ENCODE assay signal across 8 cellular contexts in genomic region chr6:18264338-18265098, GRCh38. TPM values are rescaled to one million over a fixed set of nuclear protein-coding genes. Genes with fewer than 3 reads are reported as not detected.
A peak's percentile ranks its signal among the peaks of the same experiment; 100 is the strongest.
DNase-seq lines count a peak whose midpoint lies in the region; ATAC-seq, FAIRE-seq and TF ChIP-seq lines count a peak whose summit lies in the region.

TSS of gene DEK (minus strand) at chr6:18264530. CDS start at chr6:18263987, 543 bp downstream.

- WGBS in prostate gland, result under 1% methylated on average over 50 of the region's 102 CpGs

- peaks cover 43% of the 10 kb centered on the region for H3K4me1 Mint-ChIP-seq in T-helper 1 cell treated with Interleukin-12 subunit alpha and Interleukin-12 subunit beta and Interleukin-4 antibody, amounts not matched to agents 30 μg/mL and 1 μg/mL, for 36 hours (ENCODE audit: low read depth)

- H3K27ac Mint-ChIP-seq in T-helper 1 cell treated with Interleukin-12 subunit alpha and Interleukin-12 subunit beta and Interleukin-4 antibody, amounts not matched to agents 30 μg/mL and 1 μg/mL, for 36 hours, result peak within 1 kb of the TSS; percentile 91

- TF ChIP-seq CTCF in left ventricle myocardium inferior (IDR thresholded peaks at IDR 0.05; ENCODE audit: borderline replicate concordance) (peak; percentile 74), prostate gland (IDR thresholded peaks at IDR 0.05) (peak in 3 of 4 experiments; percentile 39 to 71 (median 67)), upper lobe of right lung (IDR thresholded peaks at IDR 0.05) (peak; percentile 52)

- H3K9me3 ChIP-seq in left ventricle myocardium inferior (replicated peaks) (no peaks in the 10 kb centered on the region), prostate gland (no peaks in the 10 kb centered on the region), upper lobe of right lung (no peaks in the 10 kb centered on the region)

- TF ChIP-seq POLR2A in GM12891 (IDR thresholded peaks at IDR 0.05; ENCODE audit: low read depth, low read length) (no peak; the same call in 1 of the 2 replicates), prostate gland (IDR thresholded peaks at IDR 0.05) (peak; percentile 47)

- FAIRE-seq in GM12891 (lab: Jason Lieb, UNC), result peak; percentile 33

- no peaks in the 10 kb centered on the region for H3K27me3 Mint-ChIP-seq in T-helper 1 cell treated with Interleukin-12 subunit alpha and Interleukin-12 subunit beta and Interleukin-4 antibody, amounts not matched to agents 30 μg/mL and 1 μg/mL, for 36 hours (ENCODE audit: low read depth)

- H3K36me3 ChIP-seq in left ventricle myocardium inferior (no peaks in the 10 kb centered on the region), prostate gland (no peaks in the 10 kb centered on the region), upper lobe of right lung (no peaks in the 10 kb centered on the region)

- DNase-seq in GM12891 (ENCODE audit: insufficient read length, low spot score) (peak; percentile 57), NCI-H146 (lab: John Stamatoyannopoulos, UW) (peak; percentile 91), amniotic epithelial cell (ENCODE audit: low read depth) (peak; percentile 78), left ventricle myocardium inferior (peak; percentile 90), prostate gland (ENCODE audit: low spot score) (peak; percentile 85), upper lobe of right lung (peak; percentile 92)

- peak within 1 kb of the TSS; percentile 97 for H3K4me3 Mint-ChIP-seq in T-helper 1 cell treated with Interleukin-12 subunit alpha and Interleukin-12 subunit beta and Interleukin-4 antibody, amounts not matched to agents 30 μg/mL and 1 μg/mL, for 36 hours

- H3K4me1 ChIP-seq in left ventricle myocardium inferior, result peaks cover 51% of the 10 kb centered on the region
- H3K4me1 ChIP-seq in prostate gland (replicated peaks), result no peaks in the 10 kb centered on the region
- peaks cover 15% of the 10 kb centered on the region for H3K4me1 ChIP-seq in upper lobe of right lung

- H3K27me3 ChIP-seq in left ventricle myocardium inferior (ENCODE audit: low read depth) (no peaks in the 10 kb centered on the region), prostate gland (replicated peaks; ENCODE audit: insufficient read depth) (no peaks in the 10 kb centered on the region), upper lobe of right lung (no peaks in the 10 kb centered on the region)

- H3K36me3 Mint-ChIP-seq in T-helper 1 cell treated with Interleukin-12 subunit alpha and Interleukin-12 subunit beta and Interleukin-4 antibody, amounts not matched to agents 30 μg/mL and 1 μg/mL, for 36 hours (ENCODE audit: low read depth), result peaks cover 28% of the 10 kb centered on the region

- no peaks in the 10 kb centered on the region for H3K9me3 Mint-ChIP-seq in T-helper 1 cell treated with Interleukin-12 subunit alpha and Interleukin-12 subunit beta and Interleukin-4 antibody, amounts not matched to agents 30 μg/mL and 1 μg/mL, for 36 hours

- H3K4me3 ChIP-seq in left ventricle myocardium inferior, result peak within 1 kb of the TSS; percentile 89
- peak within 1 kb of the TSS; percentile 81 to 85 for H3K4me3 ChIP-seq in prostate gland
- H3K4me3 ChIP-seq in upper lobe of right lung, result peak within 1 kb of the TSS; percentile 90

- ATAC-seq in HG02840 (IDR thresholded peaks at IDR 0.05; ENCODE audit: low FRiP score, unreplicated experiment), result peak; percentile 37
- ATAC-seq in upper lobe of right lung, result peak; percentile 89

- H3K27ac ChIP-seq in left ventricle myocardium inferior (replicated peaks), result peak within 1 kb of the TSS; percentile 95
- peak within 1 kb of the TSS; percentile 98 to 99 for H3K27ac ChIP-seq in prostate gland
- H3K27ac ChIP-seq in upper lobe of right lung, result peak within 1 kb of the TSS; percentile 90

- intact Hi-C loops in left ventricle myocardium inferior (cut with micrococcal nuclease) (no loop called here), prostate gland (cut with DNase I) (loop anchor here (5.0 kb wide), 2 partner anchors 107 to 277 kb away; partner anchors contain the start of genes KDM1B, KIF13A and TPMT), upper lobe of right lung (cut with DNase I) (no loop called here)

TF ChIP-seq in GM12891, 5 proteins besides CTCF, POLR2A, EP300 and RAD21:
- TF ChIP-seq POU2F2 (IDR thresholded peaks at IDR 0.05; ENCODE audit: low read depth, low read length) (no peak), SPI1 (IDR thresholded peaks at IDR 0.05; ENCODE audit: low read depth, low read length) (no peak), TAF1 (IDR thresholded peaks at IDR 0.05; ENCODE audit: low read depth, low read length) (no peak), POLR2AphosphoS5 (IDR thresholded peaks at IDR 0.05; ENCODE audit: low read depth, low read length) (no peak), PAX5 (IDR thresholded peaks at IDR 0.05; ENCODE audit: insufficient read depth, low read length, severe bottlenecking) (no peak)

RNA-seq across cellular contexts. Expression of gene DEK, which starts in this region (rescaled TPM):
- polyA plus RNA-seq in GM12891 (2012; ENCODE audit: low read depth, missing spikeins), result 95.6 TPM
- total RNA-seq in left ventricle myocardium inferior, result 54.0 TPM
- 100 to 1,000 TPM in 1 of 2 donors, 10 to 100 TPM in 1; 74.1 to 133 TPM for total RNA-seq in prostate gland
- total RNA-seq in upper lobe of right lung, result 64.9 TPM

Comparison
In these comparisons a context has a peak if more than half of its experiments do, and no peak if none do; other contexts are left out.
1. Peak in every context shown above with its lines: DNase-seq, ATAC-seq, H3K4me3 ChIP-seq and H3K27ac ChIP-seq.